ENCODE assay signal across 16 cellular contexts in the genomic region with DNA sequence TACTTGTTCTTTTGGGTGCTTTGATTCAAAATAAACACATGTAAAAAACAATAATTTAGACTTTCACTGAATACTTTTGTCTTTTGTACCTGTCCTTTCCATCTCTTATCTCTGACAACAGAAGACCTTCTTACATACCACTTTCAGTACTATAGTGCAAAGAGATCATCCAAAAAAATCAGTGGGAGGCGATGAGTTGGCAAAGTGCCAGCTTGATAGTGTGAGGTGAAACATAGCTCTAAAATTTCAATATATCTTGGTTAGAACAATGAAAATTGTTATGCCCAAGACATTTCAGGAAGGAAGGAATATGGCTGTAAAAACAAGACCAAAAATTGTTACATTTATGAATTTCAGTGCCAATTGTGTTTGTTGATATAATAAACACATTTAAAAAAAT.
"Had no signal": no experiment of that assay in that cellular context is flagged by ENCODE, and none has a peak within 500 bp of the region (broad histone marks: within the 10 kb centered on the region; RNA-seq: fewer than 3 reads in every experiment).

No MANE protein-coding gene starts in this region.

- ATAC-seq: activated CD8-positive, alpha-beta T cell treated with anti-CD3 and anti-CD28 coated beads for 36 hours; activated naive CD4-positive, alpha-beta T cell treated with anti-CD3 and anti-CD28 coated beads, Interleukin-2, amount 50 U/mL, for 72 hours; gastroesophageal sphincter; left cardiac atrium; right cardiac atrium had no signal

- DNase-seq: activated B cell treated with CpG ODN at 0.5 μM for 24 hours; activated CD4-positive, alpha-beta T cell treated with anti-CD3 and anti-CD28 coated beads, Interleukin-2, amount 50 U/mL, for 1 hour; activated CD8-positive, alpha-beta T cell treated with anti-CD3 and anti-CD28 coated beads for 36 hours; activated naive CD4-positive, alpha-beta T cell; activated T-cell treated with anti-CD3 and anti-CD28 coated beads, Interleukin-2, amount 50 U/mL, for 48 hours; central memory CD4-positive, alpha-beta T cell; hippocampal formation; left cardiac atrium; mammary epithelial cell; posterior cingulate gyrus; right cardiac atrium; spleen; stimulated activated naive CD4-positive, alpha-beta T cell treated with Interleukin-2 at 50 U/mL for 16 hours; uterus had no signal
